ENCODE assay signal across 11 cellular contexts in the genomic region with DNA sequence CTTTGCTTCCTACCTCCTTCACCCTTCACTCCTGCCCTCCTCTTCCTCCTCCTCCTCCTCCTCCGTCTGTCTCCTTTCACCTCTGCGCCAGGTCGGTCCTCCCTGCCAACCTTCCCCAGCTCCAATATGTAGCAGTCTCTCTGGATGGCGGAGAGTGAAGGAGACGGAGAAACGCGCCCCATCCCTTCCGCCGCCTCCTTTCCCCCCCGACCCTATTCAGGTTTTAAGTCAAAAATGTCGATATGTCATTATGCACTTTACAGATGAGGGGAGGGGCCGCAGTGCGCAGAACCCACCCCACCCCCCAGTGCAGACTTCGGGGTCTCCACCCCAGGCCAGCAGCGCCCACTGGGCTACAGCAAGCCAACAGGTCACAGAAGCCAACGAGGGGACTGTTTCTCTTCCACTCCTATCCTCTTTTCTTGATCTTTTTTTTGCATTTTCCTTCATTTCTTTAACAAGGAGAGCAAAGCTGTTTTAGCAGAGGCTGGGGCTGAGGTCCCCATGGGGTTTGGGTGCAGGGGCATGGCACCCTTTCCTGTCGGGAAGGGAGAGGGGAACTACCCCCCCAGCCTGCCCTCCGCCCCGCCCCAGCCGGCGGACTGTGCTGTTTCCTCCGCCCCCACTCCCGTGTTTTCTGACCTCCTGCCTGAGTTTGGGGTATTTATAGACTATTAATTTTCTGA. TPM values are rescaled to one million over a fixed set of nuclear protein-coding genes. Genes with fewer than 3 reads are reported as not detected.
DNase-seq lines count a peak whose midpoint lies in the region; ATAC-seq, FAIRE-seq and TF ChIP-seq lines count a peak whose summit lies in the region.
"Had no signal": no experiment of that assay in that cellular context is flagged by ENCODE, and none has a peak within 500 bp of the region (broad histone marks: within the 10 kb centered on the region; RNA-seq: fewer than 3 reads in every experiment).

No MANE protein-coding gene starts in this region.

- 43 to 100% methylated on average over 1 to 11 of the region's 23 CpGs for WGBS in gastroesophageal sphincter (ENCODE audit: low coverage in 1 of 2), 2 donors
- WGBS in small intestine, 3 donors, result 61 to 72% (median 69%) methylated on average over 22 to 23 of the region's 23 CpGs

- no peak for FAIRE-seq in small intestine (lab: Jason Lieb, UNC)

- no peak for DNase-seq in DND-41
- DNase-seq in RWPE2 (ENCODE audit: low spot score), result no peak
- no peak for DNase-seq in small intestine
- DNase-seq in NCI-H524 treated with DMSO at 0.1 percent for 48 hours (lab: John Stamatoyannopoulos, UW), result no peak
- no peak for DNase-seq in NCI-H2081 treated with DMSO at 0.1 percent for 48 hours (lab: John Stamatoyannopoulos, UW)
- DNase-seq in H4 (ENCODE audit: low spot score), result no peak
- no peak for DNase-seq in UCSD-AML1 (lab: John Stamatoyannopoulos, UW; ENCODE audit: unreplicated experiment)
- DNase-seq: NCI-H1105; stimulated activated naive CD4-positive, alpha-beta T cell had no signal

- H3K4me1 ChIP-seq in DND-41 (ENCODE audit: insufficient read depth, low read length) (peaks cover 83% of the 10 kb centered on the region), RWPE2 (ENCODE audit: insufficient read depth, poor library complexity, severe bottlenecking) (peaks cover 42% of the 10 kb centered on the region), gastroesophageal sphincter (peaks cover 4 to 99% (median 68%) of the 10 kb centered on the region in 3 donors), small intestine (ENCODE audit: control insufficient read depth in 2 of 2, insufficient read depth in 1 of 2, low read depth in 1 of 2, low read length in 1 of 2) (peaks cover 10 to 23% of the 10 kb centered on the region in 2 donors)

- TF ChIP-seq POLR2A in gastroesophageal sphincter (IDR thresholded peaks at IDR 0.05), result no peak

- H3K79me2 ChIP-seq in DND-41 (ENCODE audit: insufficient read depth, low read length), result peaks cover 30% of the 10 kb centered on the region

- H3K9me3 ChIP-seq in DND-41 (ENCODE audit: insufficient read depth, low read length, severe bottlenecking) (no peaks in the 10 kb centered on the region), RWPE2 (ENCODE audit: severe bottlenecking) (no peaks in the 10 kb centered on the region), gastroesophageal sphincter (no peaks in the 10 kb centered on the region), small intestine (ENCODE audit: control insufficient read depth, low read depth) (no peaks in the 10 kb centered on the region)

- H3K27ac ChIP-seq in DND-41 (ENCODE audit: low read length) (peak overlapping the region; percentile 39; the same call in 1 of the 2 replicates), RWPE2 (ENCODE audit: poor library complexity, severe bottlenecking) (peak overlapping the region; percentile 97), gastroesophageal sphincter (peak overlapping the region in 3 of 4 donors; percentile 89 to 100 (median 99)), small intestine (ENCODE audit: low read depth in 1 of 2, low read length in 1 of 2) (peak overlapping the region; percentile 67 to 74)
- H3K27ac ChIP-seq: VCaP had no signal

- no peak for TF ChIP-seq EP300 in gastroesophageal sphincter (IDR thresholded peaks at IDR 0.05)

- H2AFZ ChIP-seq in DND-41 (ENCODE audit: low read depth, low read length), result no peak overlapping the region

- H3K9ac ChIP-seq in DND-41 (ENCODE audit: low read depth, low read length), result no peak overlapping the region

- H3K4me2 ChIP-seq in DND-41 (ENCODE audit: insufficient read depth, low read length), result peak overlapping the region; percentile 60; the same call in 1 of the 2 replicates

- H3K27me3 ChIP-seq in DND-41 (ENCODE audit: insufficient read depth, low read length, poor library complexity), result no peaks in the 10 kb centered on the region
- no peaks in the 10 kb centered on the region for H3K27me3 ChIP-seq in RWPE2 (ENCODE audit: insufficient read depth, poor library complexity, severe bottlenecking)
- no peaks in the 10 kb centered on the region for H3K27me3 ChIP-seq in gastroesophageal sphincter
- no peaks in the 10 kb centered on the region for H3K27me3 ChIP-seq in small intestine (ENCODE audit: control insufficient read depth in 2 of 2, insufficient read depth in 2 of 2, low read length in 2 of 2)

- no peak for TF ChIP-seq CTCF in DND-41 (IDR thresholded peaks at IDR 0.05; ENCODE audit: borderline replicate concordance, extremely low read depth, low read length, poor library complexity, severe bottlenecking)
- TF ChIP-seq CTCF in RWPE2 (IDR thresholded peaks at IDR 0.05; ENCODE audit: poor library complexity, severe bottlenecking), result no peak
- TF ChIP-seq CTCF in gastroesophageal sphincter (IDR thresholded peaks at IDR 0.05), result no peak

- ATAC-seq in DND-41 (ENCODE audit: insufficient read depth, low read depth) (no peak), RWPE2 (ENCODE audit: low read depth) (no peak), gastroesophageal sphincter (no peak)

- H4K20me1 ChIP-seq in DND-41 (ENCODE audit: insufficient read depth, low read length), result peaks cover 40% of the 10 kb centered on the region

- H3K4me3 ChIP-seq in DND-41 (ENCODE audit: low read depth in 1 of 2, low read length in 2 of 2) (no peak overlapping the region), RWPE2 (ENCODE audit: severe bottlenecking) (no peak overlapping the region), gastroesophageal sphincter (no peak overlapping the region), small intestine (ENCODE audit: low read depth in 1 of 2, low read length in 2 of 2) (no peak overlapping the region)

- H3K36me3 ChIP-seq in DND-41 (ENCODE audit: insufficient read depth, low read length) (peaks cover 50% of the 10 kb centered on the region), RWPE2 (ENCODE audit: low read depth) (peaks cover 52% of the 10 kb centered on the region), gastroesophageal sphincter (peaks cover 3 to 47% of the 10 kb centered on the region in 2 donors), small intestine (ENCODE audit: control insufficient read depth in 2 of 2, insufficient read depth in 2 of 2, low read length in 2 of 2) (peaks cover 24 to 38% of the 10 kb centered on the region in 2 donors)

RNA-seq across cellular contexts. Expression of gene MIDN, which starts 9.2 kb away (rescaled TPM):
- 10 to 100 TPM; 20.0 to 40.1 (median 24.2) TPM for total RNA-seq in gastroesophageal sphincter
- polyA plus RNA-seq in small intestine, result 10 to 100 TPM; 28.1 to 35.4 (median 30.6) TPM
- total RNA-seq in H4 (2014; rRNA removed; shearing (Covaris generic)), result 2.4 and 4.2 TPM in 2 replicates

RNA-seq across cellular contexts. Expression of gene CIRBP, which starts 11.5 kb away (rescaled TPM):
- 100 to 1,000 TPM; 350 to 708 (median 559) TPM for total RNA-seq in gastroesophageal sphincter
- 100 to 1,000 TPM; 250 to 377 (median 368) TPM for polyA plus RNA-seq in small intestine
- total RNA-seq in H4 (2014; rRNA removed; shearing (Covaris generic)), result 196 and 197 TPM in 2 replicates

RNA-seq across cellular contexts. Expression of gene ATP5F1D, which starts 16.1 kb away (rescaled TPM):
- total RNA-seq in gastroesophageal sphincter, result 100 to 1,000 TPM in 1 of 4 donors, 10 to 100 TPM in 3; 62.3 to 116 (median 84.1) TPM
- polyA plus RNA-seq in small intestine, result 100 to 1,000 TPM; 310 to 823 (median 675) TPM
- 34.9 and 37.0 TPM in 2 replicates for total RNA-seq in H4 (2014; rRNA removed; shearing (Covaris generic))

RNA-seq across cellular contexts. Expression of gene FAM174C, which starts 17.7 kb away (rescaled TPM):
- 10 to 100 TPM; 14.2 to 42.2 (median 21.8) TPM for total RNA-seq in gastroesophageal sphincter
- 100 to 1,000 TPM in 1 of 3 donors, 10 to 100 TPM in 2; 80.6 to 118 (median 84.1) TPM for polyA plus RNA-seq in small intestine
- total RNA-seq in H4 (2014; rRNA removed; shearing (Covaris generic)), result 49.8 and 59.5 TPM in 2 replicates

RNA-seq across cellular contexts. Expression of gene CBARP, which starts 19.8 kb away (rescaled TPM):
- under 1 TPM in 3 of 4 donors, not detected in 1; 0.13 to 0.73 (median 0.49) TPM for total RNA-seq in gastroesophageal sphincter
- polyA plus RNA-seq in small intestine, result under 1 TPM in 1 of 3 donors, not detected in 2; 0.30 TPM
- total RNA-seq in H4 (2014; rRNA removed; shearing (Covaris generic)), result 0.37 and 1.2 TPM in 2 replicates

Comparison
In these comparisons a context has a peak if more than half of its experiments do, and no peak if none do; other contexts are left out.
1. H3K27ac ChIP-seq: peak in every context shown above with its lines; median percentile 99 in gastroesophageal sphincter; 97 in RWPE2; 70 in small intestine; 39 in DND-41.